In genomic region chrX:41442824-41443560, GRCh38 we compare ENCODE assay signal across 9 cellular contexts. TPM values are rescaled to one million over a fixed set of nuclear protein-coding genes. Genes with fewer than 3 reads are reported as not detected.
DNase-seq lines count a peak whose midpoint lies in the region; ATAC-seq, FAIRE-seq and TF ChIP-seq lines count a peak whose summit lies in the region.
"Had no signal": no experiment of that assay in that cellular context is flagged by ENCODE, and none has a peak within 500 bp of the region (broad histone marks: within the 10 kb centered on the region; RNA-seq: fewer than 3 reads in every experiment).

No MANE protein-coding gene starts in this region.

- peak overlapping the region; percentile 93 for H2AFZ ChIP-seq in PC-3 (ENCODE audit: low read length)

- peaks cover 16% of the 10 kb centered on the region; the same call in 1 of the 2 replicates for H3K4me1 ChIP-seq in PC-3 (ENCODE audit: insufficient read depth, low read length)
- peaks cover 0 to 19% (median 9%) of the 10 kb centered on the region in 3 donors for H3K4me1 ChIP-seq in skeletal muscle tissue (ENCODE audit: control insufficient read depth in 3 of 3, insufficient read depth in 3 of 3, low read length in 3 of 3)

- no peaks in the 10 kb centered on the region for H3K79me2 ChIP-seq in PC-3 (ENCODE audit: low read length)

- CTCF ChIA-PET in PC-3 (lab: Charles Lee) = interaction anchor here (0.6 kb wide), 1 partner anchor 48 kb away, joined by 5 read pairs; no protein-coding TSS in a partner anchor

- H3K27me3 ChIP-seq in PC-3 (ENCODE audit: low read length) = no peaks in the 10 kb centered on the region
- no peaks in the 10 kb centered on the region for H3K27me3 ChIP-seq in skeletal muscle tissue (ENCODE audit: control insufficient read depth in 3 of 3, insufficient read depth in 3 of 3, low read length in 3 of 3)

- H3K27ac ChIP-seq in PC-3 (ENCODE audit: low read length) (no peak overlapping the region), skeletal muscle tissue (ENCODE audit: low read depth, low read length) (peak overlapping the region; percentile 82)

- H3F3A ChIP-seq in PC-3 (ENCODE audit: low read length, unreplicated experiment) = no peaks in the 10 kb centered on the region

- DNase-seq in PC-3 (no peak), fibroblast of the aortic adventitia (ENCODE audit: low read depth) (no peak), NCI-H1105 (lab: John Stamatoyannopoulos, UW) (no peak), NCI-H2171 (lab: John Stamatoyannopoulos, UW) (no peak), NCI-H524 (lab: John Stamatoyannopoulos, UW) (no peak), D721Med (ENCODE audit: insufficient read length, low spot score) (no peak)

- H3K36me3 ChIP-seq in PC-3 (ENCODE audit: low read depth, low read length) (no peaks in the 10 kb centered on the region), skeletal muscle tissue (ENCODE audit: control insufficient read depth in 3 of 3, insufficient read depth in 3 of 3, low read length in 3 of 3) (no peaks in the 10 kb centered on the region)

- H4K20me1 ChIP-seq in PC-3 (ENCODE audit: low read length) = no peaks in the 10 kb centered on the region

- no peaks in the 10 kb centered on the region for H3K9me2 ChIP-seq in PC-3 (replicated peaks; ENCODE audit: low read length)

- FAIRE-seq in D721Med (lab: Jason Lieb, UNC) = no peak
- FAIRE-seq: TTC549 had no signal

- H3K9me3 ChIP-seq in PC-3 (ENCODE audit: low read length) (no peaks in the 10 kb centered on the region), skeletal muscle tissue (ENCODE audit: control insufficient read depth in 3 of 3, low read length in 3 of 3) (no peaks in the 10 kb centered on the region)

- intact Hi-C loops in PC-3 (cut with micrococcal nuclease) = loop anchor here (5.0 to 10.0 kb wide), 2 partner anchors 52 to 61 kb away; no protein-coding TSS in a partner anchor

- no peak for TF ChIP-seq CTCF in PC-3 (conservative IDR thresholded peaks at IDR 0.05; ENCODE audit: low read depth, low read length)
- TF ChIP-seq CTCF in fibroblast of the aortic adventitia (IDR thresholded peaks at IDR 0.05; ENCODE audit: insufficient read depth, low read length) = no peak
- no peak for TF ChIP-seq CTCF in D721Med (IDR thresholded peaks at IDR 0.05; ENCODE audit: insufficient read depth, missing control alignments)

- POLR2A ChIA-PET in PC-3 (lab: Charles Lee; ENCODE audit: unreplicated experiment) = no interaction called here

- peak; percentile 5 for ATAC-seq in GM21619 (IDR thresholded peaks at IDR 0.05; ENCODE audit: unreplicated experiment)
- no peak for ATAC-seq in PC-3

- TSS peak; percentile 30 for BruUV-seq in PC-3 (replicated peaks; lab: Mats Ljungman, UMichigan)

- peak overlapping the region; percentile 89 for H3K4me2 ChIP-seq in PC-3 (ENCODE audit: low read length)

- H3K4me3 ChIP-seq in PC-3 (ENCODE audit: low read length) = peak overlapping the region; percentile 68
- peak overlapping the region; percentile 44 for H3K4me3 ChIP-seq in fibroblast of the aortic adventitia (ENCODE audit: low read depth, low read length)
- peak overlapping the region; percentile 48 to 68 (median 62) for H3K4me3 ChIP-seq in skeletal muscle tissue (ENCODE audit: low read length in 3 of 3)

- H3K9ac ChIP-seq in PC-3 (ENCODE audit: low read length) (peak overlapping the region; percentile 49), skeletal muscle tissue (ENCODE audit: low read depth in 1 of 3, low read length in 3 of 3) (peak overlapping the region; percentile 50 to 80 (median 72))

RNA-seq across cellular contexts. Expression of gene NYX, which starts 4.2 kb away (rescaled TPM):
- total RNA-seq in PC-3 (2014; rRNA removed) = not detected in 2 replicates
- not detected in 2 replicates for total RNA-seq in fibroblast of the aortic adventitia (ENCODE audit: low replicate concordance)
- total RNA-seq in skeletal muscle tissue = not detected
